12 cellular contexts compared by ENCODE assay signal in genomic region chr19:45117666-45118065, GRCh38. TPM values are rescaled to one million over a fixed set of nuclear protein-coding genes. Genes with fewer than 3 reads are reported as not detected.
DNase-seq lines count a peak whose midpoint lies in the region; ATAC-seq and TF ChIP-seq lines count a peak whose summit lies in the region.
"Had no signal": no experiment of that assay in that cellular context is flagged by ENCODE, and none has a peak within 500 bp of the region (broad histone marks: within the 10 kb centered on the region; RNA-seq: fewer than 3 reads in every experiment).

No MANE protein-coding gene starts in this region.

- H3K4me3 ChIP-seq in MM.1S (ENCODE audit: low read length) (no peak overlapping the region), stomach (no peak overlapping the region), ovary (no peak overlapping the region)

- H3K9me3 ChIP-seq in MM.1S (replicated peaks; ENCODE audit: insufficient read depth, low read length): no peaks in the 10 kb centered on the region
- H3K9me3 ChIP-seq in stomach: no peaks in the 10 kb centered on the region
- H3K9me3 ChIP-seq in ovary: no peaks in the 10 kb centered on the region

- no peaks in the 10 kb centered on the region for H3K36me3 Mint-ChIP-seq in activated naive CD4-positive, alpha-beta T cell treated with anti-CD3 and anti-CD28 coated beads, Interleukin-2, amount 10 ng/mL, durations not matched to agents 7 days and 5 days
- peaks cover 8% of the 10 kb centered on the region for H3K36me3 Mint-ChIP-seq in dendritic cell treated with granulocyte-macrophage colony-stimulating factor and Interleukin-4, amounts not matched to agents 40 ng/mL and 50 ng/mL, for 4 days (ENCODE audit: low read depth)

- peak overlapping the region; percentile 58 for H3K27ac Mint-ChIP-seq in activated naive CD4-positive, alpha-beta T cell treated with anti-CD3 and anti-CD28 coated beads, Interleukin-2, amount 10 ng/mL, durations not matched to agents 7 days and 5 days
- H3K27ac Mint-ChIP-seq in dendritic cell treated with granulocyte-macrophage colony-stimulating factor and Interleukin-4, amounts not matched to agents 40 ng/mL and 50 ng/mL, for 4 days: peak overlapping the region; percentile 6

- peaks cover 28% of the 10 kb centered on the region for H3K4me1 ChIP-seq in MM.1S (ENCODE audit: low read length)
- H3K4me1 ChIP-seq in stomach: peaks cover 82 to 100% (median 97%) of the 10 kb centered on the region in 4 donors
- peaks cover 2% of the 10 kb centered on the region for H3K4me1 ChIP-seq in ovary (ENCODE audit: insufficient read depth)

- no peaks in the 10 kb centered on the region for H3K36me3 ChIP-seq in MM.1S (replicated peaks; ENCODE audit: insufficient read depth, low read length)
- no peaks in the 10 kb centered on the region for H3K36me3 ChIP-seq in stomach
- H3K36me3 ChIP-seq in ovary: no peaks in the 10 kb centered on the region

- CTCF ChIA-PET in activated naive CD4-positive, alpha-beta T cell treated with anti-CD3 and anti-CD28 coated beads, Interleukin-2, amount 10 ng/mL, durations not matched to agents 7 days and 5 days (lab: Charles Lee): interaction anchor here (1.2 to 1.3 kb wide), 2 partner anchors 8 to 31 kb away, joined by 4 read pairs; no protein-coding TSS in a partner anchor

- H3K9ac ChIP-seq in MM.1S (ENCODE audit: low read length): no peak overlapping the region

- peak overlapping the region; percentile 75 for H3K4me2 ChIP-seq in MM.1S (ENCODE audit: low read depth, low read length)

- H4K20me1 ChIP-seq in MM.1S (ENCODE audit: insufficient read depth, low read length): peaks cover 2% of the 10 kb centered on the region

- H3F3A ChIP-seq in MM.1S (ENCODE audit: insufficient read depth, low read length): peaks cover 30% of the 10 kb centered on the region

- no peak for DNase-seq in activated naive CD4-positive, alpha-beta T cell treated with anti-CD3 and anti-CD28 coated beads, Interleukin-2, amount 10 ng/mL, durations not matched to agents 7 days and 5 days
- DNase-seq in activated naive CD4-positive, alpha-beta T cell (lab: John Stamatoyannopoulos, UW): no peak
- DNase-seq in MM.1S (no peak), stomach (no peak), cerebellar nuclear complex (lab: John Stamatoyannopoulos, UW) (no peak), ovary (no peak)
- DNase-seq: anterior cingulate cortex had no signal

- peak overlapping the region; percentile 88 for H3K27ac ChIP-seq in MM.1S (ENCODE audit: low read length)
- H3K27ac ChIP-seq in stomach: peak overlapping the region; percentile 30 to 77 (median 38)
- H3K27ac ChIP-seq in ovary: no peak overlapping the region
- H3K27ac ChIP-seq: epithelial cell of prostate had no signal

- no peaks in the 10 kb centered on the region for H3K27me3 ChIP-seq in MM.1S (replicated peaks; ENCODE audit: insufficient read depth, low read length)
- H3K27me3 ChIP-seq in stomach: no peaks in the 10 kb centered on the region
- no peaks in the 10 kb centered on the region for H3K27me3 ChIP-seq in ovary

- H3K9me3 Mint-ChIP-seq in activated naive CD4-positive, alpha-beta T cell treated with anti-CD3 and anti-CD28 coated beads, Interleukin-2, amount 10 ng/mL, durations not matched to agents 7 days and 5 days: no peaks in the 10 kb centered on the region
- no peaks in the 10 kb centered on the region for H3K9me3 Mint-ChIP-seq in dendritic cell treated with granulocyte-macrophage colony-stimulating factor and Interleukin-4, amounts not matched to agents 40 ng/mL and 50 ng/mL, for 4 days
- H3K9me3 Mint-ChIP-seq: CD8-positive, alpha-beta memory T cell; nephron had no signal

- H3K9me2 ChIP-seq in MM.1S (replicated peaks; ENCODE audit: insufficient read depth, low read length): no peaks in the 10 kb centered on the region

- H3K4me3 Mint-ChIP-seq in activated naive CD4-positive, alpha-beta T cell treated with anti-CD3 and anti-CD28 coated beads, Interleukin-2, amount 10 ng/mL, durations not matched to agents 7 days and 5 days: no peak overlapping the region
- H3K4me3 Mint-ChIP-seq in dendritic cell treated with granulocyte-macrophage colony-stimulating factor and Interleukin-4, amounts not matched to agents 40 ng/mL and 50 ng/mL, for 4 days: no peak overlapping the region
- H3K4me3 Mint-ChIP-seq: nephron had no signal

- 22 to 43% (median 39%) methylated on average over 10 to 12 of the region's 12 CpGs for WGBS in stomach, 5 donors
- 59 to 63% (median 62%) methylated on average over 9 to 12 of the region's 12 CpGs for WGBS in ovary, 3 donors

- peaks cover 69% of the 10 kb centered on the region for H3K4me1 Mint-ChIP-seq in activated naive CD4-positive, alpha-beta T cell treated with anti-CD3 and anti-CD28 coated beads, Interleukin-2, amount 10 ng/mL, durations not matched to agents 7 days and 5 days
- H3K4me1 Mint-ChIP-seq in dendritic cell treated with granulocyte-macrophage colony-stimulating factor and Interleukin-4, amounts not matched to agents 40 ng/mL and 50 ng/mL, for 4 days (ENCODE audit: low read depth): peaks cover 72% of the 10 kb centered on the region

- intact Hi-C loops in dendritic cell treated with granulocyte-macrophage colony-stimulating factor and Interleukin-4, amounts not matched to agents 40 ng/mL and 50 ng/mL, for 4 days (cut with micrococcal nuclease): no loop called here
- intact Hi-C loops in stomach (cut with DNase I; ENCODE audit: low total_unique reads): no loop called here
- intact Hi-C loops in ovary (cut with DNase I): no loop called here

- TF ChIP-seq POLR2A in stomach (IDR thresholded peaks at IDR 0.05) (no peak), ovary (IDR thresholded peaks at IDR 0.05) (no peak)

- peaks cover 87% of the 10 kb centered on the region for H3K79me2 ChIP-seq in MM.1S (ENCODE audit: low read length)

- no peak for TF ChIP-seq CTCF in MM.1S (IDR thresholded peaks at IDR 0.05; ENCODE audit: low read length)
- no peak for TF ChIP-seq CTCF in stomach (IDR thresholded peaks at IDR 0.05)
- no peak for TF ChIP-seq CTCF in ovary (IDR thresholded peaks at IDR 0.05)

- H3K27me3 Mint-ChIP-seq in activated naive CD4-positive, alpha-beta T cell treated with anti-CD3 and anti-CD28 coated beads, Interleukin-2, amount 10 ng/mL, durations not matched to agents 7 days and 5 days: no peaks in the 10 kb centered on the region
- peaks cover 8% of the 10 kb centered on the region for H3K27me3 Mint-ChIP-seq in dendritic cell treated with granulocyte-macrophage colony-stimulating factor and Interleukin-4, amounts not matched to agents 40 ng/mL and 50 ng/mL, for 4 days
- H3K27me3 Mint-ChIP-seq: CD8-positive, alpha-beta memory T cell had no signal

- ATAC-seq in HG03571 (IDR thresholded peaks at IDR 0.05; ENCODE audit: unreplicated experiment): no peak

- H2AFZ ChIP-seq in MM.1S (ENCODE audit: low read length): no peak overlapping the region

- TF ChIP-seq EP300 in stomach (IDR thresholded peaks at IDR 0.05) (no peak), ovary (IDR thresholded peaks at IDR 0.05) (no peak)

RNA-seq across cellular contexts. Expression of gene PPP1R37, which starts 24.7 kb away (rescaled TPM):
- 100 to 1,000 TPM in 1 of 5 donors, 10 to 100 TPM in 4; 25.7 to 268 (median 55.4) TPM for total RNA-seq in stomach
- polyA plus RNA-seq in stomach: 10 to 100 TPM; 32.4 to 95.8 (median 39.7) TPM
- 10 to 100 TPM; 18.5 to 28.4 (median 23.1) TPM for total RNA-seq in ovary
- polyA plus RNA-seq in ovary: 10 to 100 TPM in 1 of 2 donors, 1 to 10 TPM in 1; 5.5 to 19.5 TPM

RNA-seq across cellular contexts. Expression of gene GEMIN7, which starts 38.6 kb away (rescaled TPM):
- 100 to 1,000 TPM in 1 of 5 donors, 10 to 100 TPM in 2, 1 to 10 TPM in 2; 1.8 to 107 (median 11.2) TPM for total RNA-seq in stomach
- 10 to 100 TPM; 28.2 to 44.3 (median 36.0) TPM for polyA plus RNA-seq in stomach
- 10 to 100 TPM; 10.4 to 16.0 (median 12.1) TPM for total RNA-seq in ovary
- polyA plus RNA-seq in ovary: 10 to 100 TPM in 1 of 2 donors, 1 to 10 TPM in 1; 9.7 to 11.7 TPM

RNA-seq across cellular contexts. Expression of gene ZNF296, which starts 41.4 kb away (rescaled TPM):
- total RNA-seq in stomach (10 to 100 TPM in 2 of 5 donors, 1 to 10 TPM in 1, under 1 TPM in 1, not detected in 1; 0.45 to 13.4 (median 7.4) TPM), ovary (1 to 10 TPM in 1 of 7 donors, under 1 TPM in 6; 0.24 to 2.4 (median 0.52) TPM)
- polyA plus RNA-seq in stomach (1 to 10 TPM; 2.7 to 7.0 (median 5.0) TPM), ovary (under 1 TPM in 1 of 2 donors, not detected in 1; 0.29 TPM)

RNA-seq across cellular contexts. Expression of gene NKPD1, which starts 43.1 kb away (rescaled TPM):
- total RNA-seq in stomach (not detected), ovary (under 1 TPM; 0.15 to 0.57 (median 0.20) TPM)
- polyA plus RNA-seq in stomach (under 1 TPM in 1 of 3 donors, not detected in 2; 0.20 TPM), ovary (under 1 TPM in 1 of 2 donors, not detected in 1; 0.11 TPM)

Comparison
In these comparisons a context has a peak if more than half of its experiments do, and no peak if none do; other contexts are left out.
1. H3K27ac ChIP-seq: peak in MM.1S (single experiment) and stomach (5 of 5); none in ovary (0 of 2).